Comparison of ENCODE assay signal across 15 cellular contexts in the genomic region with DNA sequence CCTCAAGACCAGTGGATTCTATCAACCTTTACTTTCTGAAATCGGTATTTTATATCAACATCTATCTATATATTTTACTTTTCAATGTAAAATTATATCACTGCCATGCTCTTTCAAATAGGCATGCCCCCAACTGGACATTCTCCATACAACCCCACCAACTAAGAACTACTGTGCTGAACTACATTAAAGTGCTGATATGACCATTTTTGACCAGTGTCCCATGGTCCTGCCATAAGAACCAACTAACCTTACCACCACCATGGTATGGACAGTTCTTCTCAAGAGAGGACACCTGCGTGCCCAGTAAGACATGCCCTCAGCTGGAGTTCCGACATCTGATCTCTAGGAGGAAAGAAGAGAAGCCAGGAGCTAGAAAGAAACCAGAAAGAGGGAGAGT. TPM values are rescaled to one million over a fixed set of nuclear protein-coding genes. Genes with fewer than 3 reads are reported as not detected.
DNase-seq lines count a peak whose midpoint lies in the region; ATAC-seq and TF ChIP-seq lines count a peak whose summit lies in the region.
"Had no signal": no experiment of that assay in that cellular context is flagged by ENCODE, and none has a peak within 500 bp of the region (broad histone marks: within the 10 kb centered on the region; RNA-seq: fewer than 3 reads in every experiment).

No MANE protein-coding gene starts in this region.

- H3K36me3 Mint-ChIP-seq in osteocyte (ENCODE audit: unreplicated experiment) (no peaks in the 10 kb centered on the region), endodermal cell (ENCODE audit: low read depth) (peaks cover 4% of the 10 kb centered on the region)

- no peak overlapping the region for H3K9ac ChIP-seq in endodermal cell (ENCODE audit: extremely low read depth, low read length, poor library complexity, severe bottlenecking)
- H3K9ac ChIP-seq: BLaER1 had no signal

- H3K4me1 ChIP-seq in endodermal cell (ENCODE audit: control insufficient read depth, insufficient read depth, low read length): no peaks in the 10 kb centered on the region
- H3K4me1 ChIP-seq: BLaER1 had no signal

- H3K4me3 ChIP-seq in endodermal cell (ENCODE audit: low read length): no peak overlapping the region
- H3K4me3 ChIP-seq: BLaER1 had no signal

- WGBS in endodermal cell (ENCODE audit: insufficient coverage in 1 of 2, insufficient read length in 1 of 2), 2 experiments: 83 to 100% methylated on average over 1 to 3 of the region's 3 CpGs

- no peaks in the 10 kb centered on the region for H3K27me3 ChIP-seq in endodermal cell (ENCODE audit: control insufficient read depth, insufficient read depth, low read length, poor library complexity, severe bottlenecking)
- H3K27me3 ChIP-seq: BLaER1 had no signal

- DNase-seq in osteocyte (ENCODE audit: extremely low spot score, unreplicated experiment): peak; percentile 5
- DNase-seq in endodermal cell: no peak
- no peak for DNase-seq in putamen (ENCODE audit: low spot score)
- DNase-seq in D341Med (ENCODE audit: low spot score): no peak
- DNase-seq: Caco-2; CD8-positive, alpha-beta memory T cell; DMS53; GF-D8; HCEC 1CT; HFFc6 had no signal

- no peak overlapping the region for H3K4me3 Mint-ChIP-seq in osteocyte (ENCODE audit: unreplicated experiment)
- no peak overlapping the region for H3K4me3 Mint-ChIP-seq in endodermal cell
- H3K4me3 Mint-ChIP-seq: CD8-positive, alpha-beta memory T cell; HFFc6 had no signal

- no peaks in the 10 kb centered on the region for H3K9me3 ChIP-seq in endodermal cell (ENCODE audit: control insufficient read depth, low read length)
- H3K9me3 ChIP-seq: BLaER1, Caco-2 had no signal

- H3K27me3 Mint-ChIP-seq in osteocyte (ENCODE audit: unreplicated experiment): no peaks in the 10 kb centered on the region
- H3K27me3 Mint-ChIP-seq in endodermal cell (ENCODE audit: insufficient read depth): no peaks in the 10 kb centered on the region
- H3K27me3 Mint-ChIP-seq: CD8-positive, alpha-beta memory T cell had no signal

- peak overlapping the region; percentile 76 for H3K27ac ChIP-seq in angular gyrus (ENCODE audit: low read depth, low read length)
- peak overlapping the region; percentile 63 for H3K27ac ChIP-seq in cingulate gyrus (ENCODE audit: low read depth, low read length)
- H3K27ac ChIP-seq in endodermal cell (ENCODE audit: low read depth, low read length): no peak overlapping the region
- H3K27ac ChIP-seq: BLaER1, HL-60 had no signal

- H3K9me3 Mint-ChIP-seq in osteocyte (ENCODE audit: unreplicated experiment): no peaks in the 10 kb centered on the region
- H3K9me3 Mint-ChIP-seq in endodermal cell: no peaks in the 10 kb centered on the region
- H3K9me3 Mint-ChIP-seq: CD8-positive, alpha-beta memory T cell; HFFc6 had no signal

- no peak for TF ChIP-seq CTCF in osteocyte (IDR thresholded peaks at IDR 0.05)
- no peak for TF ChIP-seq CTCF in endodermal cell (conservative IDR thresholded peaks at IDR 0.05)

- H3K4me1 Mint-ChIP-seq in osteocyte (ENCODE audit: unreplicated experiment): no peaks in the 10 kb centered on the region
- H3K4me1 Mint-ChIP-seq in endodermal cell: no peaks in the 10 kb centered on the region

- H3K27ac Mint-ChIP-seq in osteocyte (ENCODE audit: unreplicated experiment) (no peak overlapping the region), endodermal cell (no peak overlapping the region)
- H3K27ac Mint-ChIP-seq: HFFc6 had no signal

- no peak for ATAC-seq in GM18502 (IDR thresholded peaks at IDR 0.05; ENCODE audit: poor library complexity, unreplicated experiment)

- no peaks in the 10 kb centered on the region for H3K36me3 ChIP-seq in endodermal cell (ENCODE audit: control insufficient read depth, insufficient read depth, low read length)
- H3K36me3 ChIP-seq: BLaER1 had no signal

RNA-seq across cellular contexts. Expression of a gene that starts 15.6 kb away (rescaled TPM):
- total RNA-seq in osteocyte: 16.1 and 18.5 TPM in 2 replicates
- 10 to 100 TPM; 12.7 to 14.5 TPM for total RNA-seq in endodermal cell
- polyA plus RNA-seq in endodermal cell (2013, experiment 1 of 2): 20.4 TPM
- 18.7 TPM for polyA plus RNA-seq in endodermal cell (2013, experiment 2 of 2)
